13 cellular contexts compared by ENCODE assay signal in genomic region chr7:64015496-64015895, GRCh38. TPM values are rescaled to one million over a fixed set of nuclear protein-coding genes. Genes with fewer than 3 reads are reported as not detected.
"Had no signal": no experiment of that assay in that cellular context is flagged by ENCODE, and none has a peak within 500 bp of the region (broad histone marks: within the 10 kb centered on the region; RNA-seq: fewer than 3 reads in every experiment).

No MANE protein-coding gene starts in this region.

RNA-seq across cellular contexts. Expression of gene ZNF722, which starts 16.8 kb away (rescaled TPM):
- total RNA-seq: OCI-LY7; PC-3; PC-9; Peyer's patch; Right ventricle myocardium inferior; Right ventricle myocardium superior; RPMI7951; SJCRH30; SJSA1; SK-MEL-5; T-cell; T-helper 1 cell treated with Interleukin-12 subunit alpha and Interleukin-12 subunit beta and Interleukin-4 antibody, amounts not matched to agents 30 ng/mL and 1 ng/mL, for 36 hours had no signal
- polyA plus RNA-seq: SK-N-SH had no signal

RNA-seq across cellular contexts. Expression of gene ZNF727, which starts 29.7 kb away (rescaled TPM):
- total RNA-seq: OCI-LY7, PC-9, RPMI7951, SJSA1, SK-MEL-5 had no signal
- polyA plus RNA-seq: SK-N-SH had no signal
